15 cellular contexts compared by ENCODE assay signal in genomic region chr1:215484111-215484914, GRCh38.
"Had no signal": no experiment of that assay in that cellular context is flagged by ENCODE, and none has a peak within 500 bp of the region (broad histone marks: within the 10 kb centered on the region; RNA-seq: fewer than 3 reads in every experiment).

No MANE protein-coding gene starts in this region.

- H3K4me1 ChIP-seq: body of pancreas, neural progenitor cell, pancreas, upper lobe of right lung had no signal

- H3K36me3 Mint-ChIP-seq: neural progenitor cell had no signal

- H2AFZ ChIP-seq: neural progenitor cell had no signal

- ATAC-seq: body of pancreas, pancreas, upper lobe of right lung had no signal

- H3K27ac Mint-ChIP-seq: activated T-helper 2 cell treated with anti-CD3 and anti-CD28 coated beads, Interferon-gamma antibody, Interleukin-2, Interleukin-4, amounts not matched to agents 10 μg/mL and 5 μg/mL and 100 μg/mL, durations not matched to agents 14 hours and 24 hours and 36 hours; neural progenitor cell had no signal

- H3K9me3 Mint-ChIP-seq: activated T-helper 2 cell treated with anti-CD3 and anti-CD28 coated beads, Interferon-gamma antibody, Interleukin-2, Interleukin-4, amounts not matched to agents 10 μg/mL and 5 μg/mL and 100 μg/mL, durations not matched to agents 14 hours and 24 hours and 36 hours; neural progenitor cell had no signal

- H3K9me3 ChIP-seq: adrenal gland, body of pancreas, pancreas, upper lobe of right lung had no signal

- H3K9ac ChIP-seq: neural progenitor cell had no signal

- H3K4me3 ChIP-seq: adrenal gland, body of pancreas, neural progenitor cell, pancreas, upper lobe of right lung had no signal

- H3K27me3 ChIP-seq: adrenal gland, body of pancreas, neural progenitor cell, pancreas, upper lobe of right lung had no signal

- H3K4me2 ChIP-seq: neural progenitor cell had no signal

- H3K36me3 ChIP-seq: adrenal gland, neural progenitor cell, pancreas, upper lobe of right lung had no signal

- DNase-seq: activated CD4-positive, alpha-beta T cell treated with anti-CD3 and anti-CD28 coated beads, Interleukin-2, amount 50 U/mL, for 1 hour; activated naive CD4-positive, alpha-beta T cell treated with anti-CD3 and anti-CD28 coated beads, Interleukin-2, amount 50 U/mL, for 16 hours; adrenal gland; body of pancreas; central memory CD4-positive, alpha-beta T cell; cortex of kidney; effector memory CD4-positive, alpha-beta T cell; hippocampal formation; pancreas; stimulated activated CD4-positive, alpha-beta T cell treated with anti-CD3 and anti-CD28 coated beads, Interleukin-2, amount 100 ng/mL, for 48 hours; stimulated activated naive CD4-positive, alpha-beta T cell treated with Interleukin-2 at 50 U/mL for 16 hours; T-helper 2 cell; upper lobe of right lung had no signal

- H3K27ac ChIP-seq: adrenal gland, body of pancreas, neural progenitor cell, pancreas, upper lobe of right lung had no signal

- H3K4me3 Mint-ChIP-seq: neural progenitor cell had no signal

- FAIRE-seq: pancreas had no signal
